In genomic region chr20:51966296-51966971, GRCh38 we compare ENCODE assay signal across 2 cellular contexts.
TF ChIP-seq lines count a peak whose summit lies in the region.

No MANE protein-coding gene starts in this region.

TF ChIP-seq in GM23338, 12 proteins besides CTCF, POLR2A, EP300 and RAD21:
- TF ChIP-seq REST (IDR thresholded peaks at IDR 0.05; ENCODE audit: unreplicated experiment) (no peak), EZH2phosphoT487 (IDR thresholded peaks at IDR 0.05; ENCODE audit: unreplicated experiment) (no peak), CREB1 (CRISPR knock-in tag; IDR thresholded peaks at IDR 0.05; ENCODE audit: low read depth) (no peak), EZH2 (IDR thresholded peaks at IDR 0.05; ENCODE audit: low read depth, unreplicated experiment) (no peak), ZNF462 (CRISPR knock-in tag; IDR thresholded peaks at IDR 0.05) (no peak), NANOG (IDR thresholded peaks at IDR 0.05; ENCODE audit: borderline replicate concordance) (no peak), ZNF114 (CRISPR knock-in tag; IDR thresholded peaks at IDR 0.05) (no peak), POLR2AphosphoS5 (IDR thresholded peaks at IDR 0.05; ENCODE audit: low read depth) (no peak), STAT1 (IDR thresholded peaks at IDR 0.05; ENCODE audit: unreplicated experiment) (no peak), ZNF331 (CRISPR knock-in tag; IDR thresholded peaks at IDR 0.05; ENCODE audit: low read depth) (no peak)
- TF ChIP-seq, protein P1, sequence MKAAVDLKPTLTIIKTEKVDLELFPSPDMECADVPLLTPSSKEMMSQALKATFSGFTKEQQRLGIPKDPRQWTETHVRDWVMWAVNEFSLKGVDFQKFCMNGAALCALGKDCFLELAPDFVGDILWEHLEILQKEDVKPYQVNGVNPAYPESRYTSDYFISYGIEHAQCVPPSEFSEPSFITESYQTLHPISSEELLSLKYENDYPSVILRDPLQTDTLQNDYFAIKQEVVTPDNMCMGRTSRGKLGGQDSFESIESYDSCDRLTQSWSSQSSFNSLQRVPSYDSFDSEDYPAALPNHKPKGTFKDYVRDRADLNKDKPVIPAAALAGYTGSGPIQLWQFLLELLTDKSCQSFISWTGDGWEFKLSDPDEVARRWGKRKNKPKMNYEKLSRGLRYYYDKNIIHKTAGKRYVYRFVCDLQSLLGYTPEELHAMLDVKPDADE (IDR thresholded peaks at IDR 0.05), result no peak

TF ChIP-seq in H1, 55 proteins besides CTCF, POLR2A, EP300 and RAD21:
- no peak for TF ChIP-seq KDM4A (IDR thresholded peaks at IDR 0.05; ENCODE audit: low read depth, low read length, severe bottlenecking)
- TF ChIP-seq CEBPB (IDR thresholded peaks at IDR 0.05; ENCODE audit: low read depth, low read length), result no peak
- no peak for TF ChIP-seq SAP30 (IDR thresholded peaks at IDR 0.05; ENCODE audit: insufficient read depth, insufficient replicate concordance, low read length)
- TF ChIP-seq CHD2 (IDR thresholded peaks at IDR 0.05; ENCODE audit: low read length), result no peak
- no peak for TF ChIP-seq GTF2F1 (IDR thresholded peaks at IDR 0.05; ENCODE audit: borderline replicate concordance, low read depth, low read length)
- no peak for TF ChIP-seq NRF1 (IDR thresholded peaks at IDR 0.05; ENCODE audit: low read depth, low read length)
- TF ChIP-seq RXRA (IDR thresholded peaks at IDR 0.05; ENCODE audit: insufficient read depth, low read depth, low read length), result no peak
- TF ChIP-seq JUND (IDR thresholded peaks at IDR 0.05; ENCODE audit: low read length), result 0 out of 2 replicates have a peak, but pooled peaks have one; percentile 28
- no peak for TF ChIP-seq ATF2 (IDR thresholded peaks at IDR 0.05; ENCODE audit: low read length)
- TF ChIP-seq USF2 (IDR thresholded peaks at IDR 0.05; ENCODE audit: low read length), result no peak
- TF ChIP-seq CBX8 (IDR thresholded peaks at IDR 0.05; ENCODE audit: borderline replicate concordance, low read depth, low read length), result no peak
- 0 out of 2 replicates have a peak, but pooled peaks have one; percentile 28 for TF ChIP-seq GABPA (IDR thresholded peaks at IDR 0.05; ENCODE audit: borderline replicate concordance, insufficient read depth, low read length)
- no peak for TF ChIP-seq HDAC2 (IDR thresholded peaks at IDR 0.05; ENCODE audit: borderline replicate concordance in 1 of 2, low read depth in 2 of 2, low read length in 2 of 2)
- 0 out of 2 replicates have a peak, but pooled peaks have one; percentile 30 for TF ChIP-seq YY1 (IDR thresholded peaks at IDR 0.05; ENCODE audit: low read depth, low read length)
- TF ChIP-seq TEAD4 (IDR thresholded peaks at IDR 0.05; ENCODE audit: low read depth, low read length), result peak; percentile 49; the same call in 1 of the 2 replicates
